In the genomic region with DNA sequence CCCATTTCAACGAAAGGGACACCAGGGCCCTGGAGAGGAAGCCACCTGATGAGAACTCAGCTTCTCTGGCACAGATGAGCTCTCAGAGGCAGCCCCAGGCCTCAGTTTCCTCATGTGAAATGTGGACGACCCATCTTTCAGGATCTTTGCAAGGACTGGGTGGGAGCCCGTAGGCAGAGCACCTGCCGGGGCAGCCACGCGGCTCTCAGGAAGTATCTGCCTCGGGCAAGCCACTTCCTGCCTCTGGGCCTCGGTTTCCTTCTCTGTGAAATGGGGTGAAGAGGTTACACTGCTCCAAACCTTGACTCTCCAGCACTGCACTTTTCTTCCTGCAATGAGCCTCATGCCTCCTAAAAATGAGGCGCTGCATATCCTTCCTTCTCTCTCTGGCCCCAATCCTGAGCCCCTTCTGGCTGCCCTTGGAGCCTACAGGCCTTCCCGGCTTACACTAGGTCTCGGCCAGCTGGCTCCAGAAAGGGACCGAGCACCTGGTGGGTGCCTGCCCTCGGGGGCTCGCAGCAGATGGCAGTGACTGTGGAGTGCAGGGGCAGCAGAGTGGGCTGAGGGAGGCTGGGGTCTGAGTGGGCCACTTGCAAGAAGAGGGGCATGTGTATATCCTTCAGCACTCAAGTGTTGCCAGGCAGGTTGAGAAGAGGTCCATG, we compare ENCODE assay signal across 12 cellular contexts. TPM values are rescaled to one million over a fixed set of nuclear protein-coding genes. Genes with fewer than 3 reads are reported as not detected.
DNase-seq lines count a peak whose midpoint lies in the region; ATAC-seq and TF ChIP-seq lines count a peak whose summit lies in the region.
"Had no signal": no experiment of that assay in that cellular context is flagged by ENCODE, and none has a peak within 500 bp of the region (broad histone marks: within the 10 kb centered on the region; RNA-seq: fewer than 3 reads in every experiment).

No MANE protein-coding gene starts in this region.

- H3K36me3 Mint-ChIP-seq in activated CD8-positive, alpha-beta T cell treated with anti-CD3 and anti-CD28 coated beads for 36 hours (ENCODE audit: low read depth), result peaks cover 12% of the 10 kb centered on the region
- H3K36me3 Mint-ChIP-seq in Caco-2 (ENCODE audit: insufficient read depth, unreplicated experiment), result peaks cover 13% of the 10 kb centered on the region

- POLR2A ChIA-PET in activated CD8-positive, alpha-beta T cell treated with anti-CD3 and anti-CD28 coated beads for 36 hours (lab: Charles Lee), result interaction anchor here (0.7 to 8.7 kb wide), 4 partner anchors 12 to 167 kb away, joined by 3 to 81 read pairs (median 4); no protein-coding TSS in a partner anchor
- POLR2A ChIA-PET in Caco-2 (lab: Charles Lee), result no interaction called here

- H3K27me3 ChIP-seq in esophagus (ENCODE audit: control insufficient read depth in 1 of 2, insufficient read depth in 2 of 2, low read length in 2 of 2), result no peaks in the 10 kb centered on the region
- H3K27me3 ChIP-seq in Caco-2 (replicated peaks; ENCODE audit: control insufficient read depth, insufficient read depth, low read length), result no peaks in the 10 kb centered on the region
- H3K27me3 ChIP-seq: tibial nerve had no signal

- peaks cover 7% of the 10 kb centered on the region for H3K27me3 Mint-ChIP-seq in activated CD8-positive, alpha-beta T cell treated with anti-CD3 and anti-CD28 coated beads for 36 hours
- H3K27me3 Mint-ChIP-seq in Caco-2 (ENCODE audit: insufficient read depth, unreplicated experiment), result no peaks in the 10 kb centered on the region

- peak overlapping the region; percentile 9 to 20 for H3K27ac ChIP-seq in esophagus (ENCODE audit: low read depth in 2 of 2, low read length in 1 of 2)
- H3K27ac ChIP-seq: C4-2B had no signal

- no peak for TF ChIP-seq CTCF in activated CD8-positive, alpha-beta T cell treated with anti-CD3 and anti-CD28 coated beads for 36 hours (IDR thresholded peaks at IDR 0.05)
- TF ChIP-seq CTCF in Caco-2 (IDR thresholded peaks at IDR 0.05; ENCODE audit: insufficient read depth in 1 of 2, low read depth in 1 of 2, low read length in 1 of 2, severe bottlenecking in 1 of 2, unreplicated experiment in 1 of 2), result no peak

- H3K27ac Mint-ChIP-seq in activated CD8-positive, alpha-beta T cell treated with anti-CD3 and anti-CD28 coated beads for 36 hours, result peak overlapping the region; percentile 79
- no peak overlapping the region for H3K27ac Mint-ChIP-seq in Caco-2 (ENCODE audit: unreplicated experiment)

- H3K9me3 ChIP-seq in esophagus (ENCODE audit: control insufficient read depth in 2 of 2, insufficient read depth in 1 of 2, low read depth in 1 of 2, low read length in 1 of 2) (no peaks in the 10 kb centered on the region), Caco-2 (no peaks in the 10 kb centered on the region)
- H3K9me3 ChIP-seq: HAP-1, tibial nerve had no signal

- CTCF ChIA-PET in activated CD8-positive, alpha-beta T cell treated with anti-CD3 and anti-CD28 coated beads for 36 hours (lab: Charles Lee), result interaction anchor here (0.8 to 1.3 kb wide), 4 partner anchors 12 to 39 kb away, joined by 3 to 5 read pairs (median 3); no protein-coding TSS in a partner anchor
- CTCF ChIA-PET in Caco-2 (lab: Charles Lee), result interaction anchor here (0.6 kb wide), 1 partner anchor 15 kb away, joined by 3 read pairs; a partner anchor contains a TSS

- no peaks in the 10 kb centered on the region for H3K9me3 Mint-ChIP-seq in activated CD8-positive, alpha-beta T cell treated with anti-CD3 and anti-CD28 coated beads for 36 hours
- no peaks in the 10 kb centered on the region for H3K9me3 Mint-ChIP-seq in Caco-2 (ENCODE audit: unreplicated experiment)

- peak; percentile 32 for DNase-seq in stimulated activated naive CD4-positive, alpha-beta T cell treated with Interleukin-2 at 50 U/mL for 16 hours (lab: John Stamatoyannopoulos, UW)
- DNase-seq in stimulated activated naive CD4-positive, alpha-beta T cell (lab: John Stamatoyannopoulos, UW), result no peak
- DNase-seq in activated CD8-positive, alpha-beta T cell treated with anti-CD3 and anti-CD28 coated beads for 36 hours, result peak; percentile 46
- DNase-seq in kidney tubule cell (ENCODE audit: low spot score), result no peak
- no peak for DNase-seq in stimulated activated CD4-positive, alpha-beta T cell treated with anti-CD3 and anti-CD28 coated beads, Interleukin-4, amount 100 ng/mL, for 4 hours
- DNase-seq in Caco-2, result no peak
- no peak for DNase-seq in NOMO-1 (lab: John Stamatoyannopoulos, UW; ENCODE audit: unreplicated experiment in 2 of 2)

- no peak for ATAC-seq in activated CD8-positive, alpha-beta T cell treated with anti-CD3 and anti-CD28 coated beads for 36 hours

- intact Hi-C loops in activated CD8-positive, alpha-beta T cell treated with anti-CD3 and anti-CD28 coated beads for 36 hours (cut with micrococcal nuclease), result no loop called here
- intact Hi-C loops in Caco-2 (cut with micrococcal nuclease; ENCODE audit: unreplicated experiment), result no loop called here

- peak overlapping the region; percentile 86 for H3K4me3 Mint-ChIP-seq in activated CD8-positive, alpha-beta T cell treated with anti-CD3 and anti-CD28 coated beads for 36 hours
- H3K4me3 Mint-ChIP-seq in Caco-2 (ENCODE audit: unreplicated experiment), result no peak overlapping the region

- no peak overlapping the region for H3K4me3 ChIP-seq in esophagus (ENCODE audit: low read depth in 1 of 2, low read length in 2 of 2)
- no peak overlapping the region for H3K4me3 ChIP-seq in Caco-2 (ENCODE audit: low read depth, low read length)
- H3K4me3 ChIP-seq: HAP-1, tibial nerve had no signal

- 72 to 76% methylated on average over 14 of the region's 14 CpGs for WGBS in esophagus, 2 donors

- BruUV-seq in Caco-2 (replicated peaks; lab: Mats Ljungman, UMichigan), result no TSS peak

- H3K4me1 Mint-ChIP-seq in activated CD8-positive, alpha-beta T cell treated with anti-CD3 and anti-CD28 coated beads for 36 hours (ENCODE audit: low read depth), result peaks cover 64% of the 10 kb centered on the region
- H3K4me1 Mint-ChIP-seq in Caco-2 (ENCODE audit: low read depth, unreplicated experiment), result peaks cover 7% of the 10 kb centered on the region

- H3K36me3 ChIP-seq in esophagus (ENCODE audit: control insufficient read depth in 2 of 2, insufficient read depth in 2 of 2, low read length in 1 of 2), result no peaks in the 10 kb centered on the region
- H3K36me3 ChIP-seq in Caco-2 (ENCODE audit: control insufficient read depth, insufficient read depth, low read length), result no peaks in the 10 kb centered on the region
- H3K36me3 ChIP-seq: HAP-1 had no signal

- peaks cover 2 to 34% of the 10 kb centered on the region in 2 donors for H3K4me1 ChIP-seq in esophagus (ENCODE audit: control insufficient read depth in 2 of 2, insufficient read depth in 2 of 2, low read length in 1 of 2)
- H3K4me1 ChIP-seq in Caco-2, result peaks cover 33% of the 10 kb centered on the region

RNA-seq across cellular contexts. Expression of a gene that starts 3.5 kb away (rescaled TPM):
- 100 to 1,000 TPM in 1 of 2 experiments, 10 to 100 TPM in 1; 98.2 to 102 TPM for total RNA-seq in activated CD8-positive, alpha-beta T cell treated with anti-CD3 and anti-CD28 coated beads for 36 hours
- polyA plus RNA-seq in esophagus, result 10 to 100 TPM; 25.4 to 25.9 TPM
- total RNA-seq in Caco-2 (2022), result 46.2 and 49.4 TPM in 2 replicates

RNA-seq across cellular contexts. Expression of a gene that starts 15.3 kb away (rescaled TPM):
- total RNA-seq in activated CD8-positive, alpha-beta T cell treated with anti-CD3 and anti-CD28 coated beads for 36 hours, result 10 to 100 TPM; 48.6 to 54.9 TPM
- 10 to 100 TPM; 17.5 to 42.7 TPM for polyA plus RNA-seq in esophagus
- total RNA-seq in Caco-2 (2022), result 65.3 and 67.3 TPM in 2 replicates

RNA-seq across cellular contexts. Expression of a gene that starts 25.2 kb away (rescaled TPM):
- not detected for total RNA-seq in activated CD8-positive, alpha-beta T cell treated with anti-CD3 and anti-CD28 coated beads for 36 hours
- under 1 TPM; 0.55 to 0.66 TPM for polyA plus RNA-seq in esophagus
- total RNA-seq in Caco-2 (2022), result not detected in 2 replicates
- total RNA-seq: LHCN-M2 had no signal

RNA-seq across cellular contexts. Expression of a gene that starts 36.7 kb away (rescaled TPM):
- total RNA-seq in activated CD8-positive, alpha-beta T cell treated with anti-CD3 and anti-CD28 coated beads for 36 hours, result not detected
- polyA plus RNA-seq in esophagus, result 1 to 10 TPM in 1 of 2 donors, under 1 TPM in 1; 0.24 to 2.8 TPM
- 55.3 and 56.1 TPM in 2 replicates for total RNA-seq in Caco-2 (2022)

Comparison
In these comparisons a context has a peak if more than half of its experiments do, and no peak if none do; other contexts are left out.
1. DNase-seq: peak in stimulated activated naive CD4-positive, alpha-beta T cell treated with Interleukin-2 at 50 U/mL for 16 hours (single experiment) and activated CD8-positive, alpha-beta T cell treated with anti-CD3 and anti-CD28 coated beads for 36 hours (single experiment); none in stimulated activated naive CD4-positive, alpha-beta T cell (0 of 6), kidney tubule cell (single experiment), stimulated activated CD4-positive, alpha-beta T cell treated with anti-CD3 and anti-CD28 coated beads, Interleukin-4, amount 100 ng/mL, for 4 hours (0 of 2), Caco-2 (0 of 2) and NOMO-1 (0 of 2).